ENCODE assay signal across 1 cellular context in the genomic region with DNA sequence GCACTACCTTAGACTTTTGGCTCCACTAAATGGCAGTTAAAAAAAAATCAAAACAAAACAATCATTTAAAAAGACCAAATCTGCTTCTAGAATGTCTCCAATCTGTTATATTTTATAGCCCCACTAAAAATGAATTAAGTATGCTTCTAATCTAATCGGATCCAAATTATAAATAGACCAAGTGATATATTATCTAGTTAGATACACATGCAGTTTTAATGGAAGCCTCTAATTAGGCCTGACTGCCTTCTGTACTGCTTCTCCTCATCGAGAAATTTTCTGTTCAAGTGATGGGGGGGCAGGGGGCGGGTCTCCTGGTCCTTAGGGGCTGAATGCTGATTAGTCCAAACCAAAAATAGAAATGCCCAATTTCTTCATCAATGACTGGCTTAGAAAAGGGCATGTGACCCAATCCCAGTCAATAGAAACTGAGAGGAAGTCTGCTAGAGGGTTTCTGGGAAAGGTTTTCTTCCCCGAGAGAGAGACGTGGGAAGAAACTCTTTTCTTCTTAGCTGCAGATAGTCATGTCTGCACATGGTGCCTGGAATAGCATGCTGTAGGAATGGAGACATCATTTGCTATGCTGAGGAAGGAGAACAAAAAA.
A peak's percentile ranks its signal among the peaks of the same experiment; 100 is the strongest.
TF ChIP-seq lines count a peak whose summit lies in the region.

No MANE protein-coding gene starts in this region.

TF ChIP-seq in K562, 482 proteins besides CTCF, POLR2A, EP300 and RAD21:
- 0 out of 2 replicates have a peak, but pooled peaks have one; percentile 14 for TF ChIP-seq USF2 (CRISPR knock-in tag; IDR thresholded peaks at IDR 0.05)
- no peak for TF ChIP-seq U2AF2 (optimal IDR thresholded peaks at IDR 0.05; ENCODE audit: low read depth, low read length)
- no peak for TF ChIP-seq MIER1 (IDR thresholded peaks at IDR 0.05; ENCODE audit: low read depth)
- 0 out of 2 replicates have a peak, but pooled peaks have one; percentile 20 for TF ChIP-seq SPI1 (IDR thresholded peaks at IDR 0.05; ENCODE audit: borderline replicate concordance, low read depth, low read length)
- no peak for TF ChIP-seq THRB (CRISPR knock-in tag; conservative IDR thresholded peaks at IDR 0.05)
- no peak for TF ChIP-seq ZNF324 (CRISPR knock-in tag; IDR thresholded peaks at IDR 0.05)
